ENCODE assay signal across 36 cellular contexts in genomic region chr11:102678022-102678421, GRCh38. TPM values are rescaled to one million over a fixed set of nuclear protein-coding genes. Genes with fewer than 3 reads are reported as not detected.
"Had no signal": no experiment of that assay in that cellular context is flagged by ENCODE, and none has a peak within 500 bp of the region (broad histone marks: within the 10 kb centered on the region; RNA-seq: fewer than 3 reads in every experiment).

No MANE protein-coding gene starts in this region.

- H3K36me3 ChIP-seq: ascending aorta, cardiac muscle cell had no signal

- H3K9me3 ChIP-seq: ascending aorta had no signal

- H3K4me3 ChIP-seq: ascending aorta, cardiac muscle cell had no signal

- DNase-seq: activated B cell treated with CpG ODN at 0.5 μM for 24 hours; activated CD4-positive, alpha-beta memory T cell treated with anti-CD3 and anti-CD28 coated beads for 36 hours; activated CD4-positive, alpha-beta T cell treated with anti-CD3 and anti-CD28 coated beads for 4 hours; activated CD4-positive, alpha-beta T cell treated with anti-CD3 and anti-CD28 coated beads, Interleukin-2, amount 10 ng/mL, durations not matched to agents 24 days and 14 days; activated CD4-positive, alpha-beta T cell treated with anti-CD3 and anti-CD28 coated beads, Interleukin-2, amount 50 U/mL, for 1 hour; activated CD4-positive, alpha-beta T cell treated with anti-CD3 and anti-CD28 coated beads, Interleukin-2, amount 50 U/mL, for 4 hours; activated CD4-positive, CD25-positive, alpha-beta regulatory T cell treated with anti-CD3 and anti-CD28 coated beads, Interleukin-2, amount 50 U/mL, for 72 hours; activated CD8-positive, alpha-beta memory T cell treated with anti-CD3 and anti-CD28 coated beads, Interleukin-2, amount 50 U/mL, for 4 hours; activated CD8-positive, alpha-beta T cell treated with anti-CD3 and anti-CD28 coated beads for 36 hours; activated effector memory CD4-positive, alpha-beta T cell treated with anti-CD3 and anti-CD28 coated beads, Interleukin-2, amount 50 U/mL, for 16 hours; activated gamma-delta T cell treated with Interleukin-2 at 50 U/mL for 16 hours; activated naive CD4-positive, alpha-beta T cell; activated naive CD4-positive, alpha-beta T cell treated with anti-CD3 and anti-CD28 coated beads for 36 hours; activated naive CD4-positive, alpha-beta T cell treated with anti-CD3 and anti-CD28 coated beads, Interleukin-2, amount 50 U/mL, for 16 hours; activated naive CD8-positive, alpha-beta T cell treated with anti-CD3 and anti-CD28 coated beads, Interleukin-2, amount 10 ng/mL, durations not matched to agents 7 days and 5 days; activated naive CD8-positive, alpha-beta T cell treated with anti-CD3 and anti-CD28 coated beads, Interleukin-2, amount 50 U/mL, for 24 hours; activated T-cell treated with anti-CD3 and anti-CD28 coated beads for 4 hours; activated T-cell treated with anti-CD3 and anti-CD28 coated beads, Interleukin-2, amount 50 U/mL, for 1 hour; activated T-cell treated with anti-CD3 and anti-CD28 coated beads, Interleukin-2, amount 50 U/mL, for 4 hours; activated T-cell treated with anti-CD3 and anti-CD28 coated beads, Interleukin-2, amount 50 U/mL, for 72 hours; amygdala; anterior cingulate cortex; caudate nucleus; cerebellar nuclear complex; T-helper 1 cell; T-helper 2 cell; T-helper 9 cell had no signal

- FAIRE-seq: bronchial epithelial cell, TTC549 had no signal

- H3K4me1 ChIP-seq: ascending aorta had no signal

- H3K27ac ChIP-seq: ascending aorta, cardiac muscle cell, VCaP had no signal

- H3K27me3 ChIP-seq: ascending aorta, cardiac muscle cell had no signal

RNA-seq across cellular contexts. Expression of gene MMP27, which starts 27.5 kb away (rescaled TPM):
- total RNA-seq: activated B cell treated with CpG ODN at 0.5 μM for 24 hours; activated CD4-positive, alpha-beta memory T cell treated with anti-CD3 and anti-CD28 coated beads for 36 hours; activated CD4-positive, alpha-beta T cell treated with anti-CD3 and anti-CD28 coated beads, Interleukin-2, amount 10 ng/mL, durations not matched to agents 24 days and 14 days; activated CD8-positive, alpha-beta memory T cell treated with anti-CD3 and anti-CD28 coated beads for 36 hours; activated CD8-positive, alpha-beta T cell treated with anti-CD3 and anti-CD28 coated beads for 36 hours; activated naive CD4-positive, alpha-beta T cell treated with anti-CD3 and anti-CD28 coated beads for 36 hours; activated naive CD8-positive, alpha-beta T cell treated with anti-CD3 and anti-CD28 coated beads, Interleukin-2, amount 10 ng/mL, durations not matched to agents 7 days and 5 days; activated T-cell treated with anti-CD3 and anti-CD28 coated beads, Interleukin-2, amount 50 U/mL, for 4 hours; activated T-cell treated with anti-CD3 and anti-CD28 coated beads, Interleukin-2, amount 50 U/mL, for 72 hours; activated T-helper 1 cell treated with anti-CD3 and anti-CD28 coated beads, Interleukin-12 subunit alpha, Interleukin-12 subunit beta, Interleukin-2, Interleukin-4 antibody, amounts not matched to agents 30 ng/mL and 10 ng/mL and 1 ng/mL, durations not matched to agents 14 hours and 24 hours and 36 hours; activated T-helper 17 cell treated with anti-CD3 and anti-CD28 coated beads, Interleukin-2, amount 50 U/mL, for 72 hours; ascending aorta; bronchial epithelial cell; cardiac muscle cell had no signal
- polyA plus RNA-seq: cardiac muscle cell had no signal

RNA-seq across cellular contexts. Expression of gene MMP8, which starts 46.7 kb away (rescaled TPM):
- total RNA-seq: activated B cell treated with CpG ODN at 0.5 μM for 24 hours; activated CD4-positive, alpha-beta memory T cell treated with anti-CD3 and anti-CD28 coated beads for 36 hours; activated CD4-positive, alpha-beta T cell treated with anti-CD3 and anti-CD28 coated beads, Interleukin-2, amount 10 ng/mL, durations not matched to agents 24 days and 14 days; activated CD8-positive, alpha-beta memory T cell treated with anti-CD3 and anti-CD28 coated beads for 36 hours; activated CD8-positive, alpha-beta T cell treated with anti-CD3 and anti-CD28 coated beads for 36 hours; activated naive CD4-positive, alpha-beta T cell treated with anti-CD3 and anti-CD28 coated beads for 36 hours; activated naive CD8-positive, alpha-beta T cell treated with anti-CD3 and anti-CD28 coated beads, Interleukin-2, amount 10 ng/mL, durations not matched to agents 7 days and 5 days; activated T-cell treated with anti-CD3 and anti-CD28 coated beads, Interleukin-2, amount 50 U/mL, for 4 hours; activated T-cell treated with anti-CD3 and anti-CD28 coated beads, Interleukin-2, amount 50 U/mL, for 72 hours; activated T-helper 1 cell treated with anti-CD3 and anti-CD28 coated beads, Interleukin-12 subunit alpha, Interleukin-12 subunit beta, Interleukin-2, Interleukin-4 antibody, amounts not matched to agents 30 ng/mL and 10 ng/mL and 1 ng/mL, durations not matched to agents 14 hours and 24 hours and 36 hours; activated T-helper 17 cell treated with anti-CD3 and anti-CD28 coated beads, Interleukin-2, amount 50 U/mL, for 72 hours; ascending aorta; bronchial epithelial cell; cardiac muscle cell had no signal
- polyA plus RNA-seq: cardiac muscle cell had no signal

RNA-seq across cellular contexts. Expression of gene MMP20, which starts 52.9 kb away (rescaled TPM):
- total RNA-seq: activated B cell treated with CpG ODN at 0.5 μM for 24 hours; activated CD4-positive, alpha-beta memory T cell treated with anti-CD3 and anti-CD28 coated beads for 36 hours; activated CD4-positive, alpha-beta T cell treated with anti-CD3 and anti-CD28 coated beads, Interleukin-2, amount 10 ng/mL, durations not matched to agents 24 days and 14 days; activated CD8-positive, alpha-beta memory T cell treated with anti-CD3 and anti-CD28 coated beads for 36 hours; activated CD8-positive, alpha-beta T cell treated with anti-CD3 and anti-CD28 coated beads for 36 hours; activated naive CD4-positive, alpha-beta T cell treated with anti-CD3 and anti-CD28 coated beads for 36 hours; activated naive CD8-positive, alpha-beta T cell treated with anti-CD3 and anti-CD28 coated beads, Interleukin-2, amount 10 ng/mL, durations not matched to agents 7 days and 5 days; activated T-cell treated with anti-CD3 and anti-CD28 coated beads, Interleukin-2, amount 50 U/mL, for 4 hours; activated T-cell treated with anti-CD3 and anti-CD28 coated beads, Interleukin-2, amount 50 U/mL, for 72 hours; activated T-helper 1 cell treated with anti-CD3 and anti-CD28 coated beads, Interleukin-12 subunit alpha, Interleukin-12 subunit beta, Interleukin-2, Interleukin-4 antibody, amounts not matched to agents 30 ng/mL and 10 ng/mL and 1 ng/mL, durations not matched to agents 14 hours and 24 hours and 36 hours; activated T-helper 17 cell treated with anti-CD3 and anti-CD28 coated beads, Interleukin-2, amount 50 U/mL, for 72 hours; ascending aorta; bronchial epithelial cell; cardiac muscle cell had no signal
- polyA plus RNA-seq: adipose tissue, cardiac muscle cell had no signal
